9 cellular contexts compared by ENCODE assay signal in genomic region chr10:50614444-50615137, GRCh38. TPM values are rescaled to one million over a fixed set of nuclear protein-coding genes. Genes with fewer than 3 reads are reported as not detected.
DNase-seq lines count a peak whose midpoint lies in the region; ATAC-seq and TF ChIP-seq lines count a peak whose summit lies in the region.
"Had no signal": no experiment of that assay in that cellular context is flagged by ENCODE, and none has a peak within 500 bp of the region (broad histone marks: within the 10 kb centered on the region; RNA-seq: fewer than 3 reads in every experiment).

No MANE protein-coding gene starts in this region.

- H3K9me3 Mint-ChIP-seq in WTC11 (no peaks in the 10 kb centered on the region), mesothelial cell of epicardium (no peaks in the 10 kb centered on the region)
- H3K9me3 Mint-ChIP-seq: T-helper 1 cell treated with Interleukin-12 subunit alpha and Interleukin-12 subunit beta and Interleukin-4 antibody, amounts not matched to agents 30 μg/mL and 1 μg/mL, for 36 hours had no signal

- peak; percentile 62 for TF ChIP-seq CTCF in WTC11 (IDR thresholded peaks at IDR 0.05)
- TF ChIP-seq CTCF in mesothelial cell of epicardium (IDR thresholded peaks at IDR 0.05; ENCODE audit: unreplicated experiment) = peak; percentile 39

- POLR2A ChIA-PET in WTC11 (lab: Charles Lee) = no interaction called here

- H3K27ac Mint-ChIP-seq in WTC11 = peak overlapping the region; percentile 82; the same call in 1 of the 2 replicates
- H3K27ac Mint-ChIP-seq in mesothelial cell of epicardium = no peak overlapping the region
- H3K27ac Mint-ChIP-seq: T-helper 1 cell treated with Interleukin-12 subunit alpha and Interleukin-12 subunit beta and Interleukin-4 antibody, amounts not matched to agents 30 μg/mL and 1 μg/mL, for 36 hours had no signal

- DNase-seq in NCI-H345 (lab: John Stamatoyannopoulos, UW) (peak; percentile 11), NCI-H345 treated with DMSO at 0.1 percent for 48 hours (lab: John Stamatoyannopoulos, UW; ENCODE audit: unreplicated experiment) (no peak), WTC11 (ENCODE audit: low spot score) (peak; percentile 53), mesothelial cell of epicardium (ENCODE audit: low spot score in 2 of 2, unreplicated experiment in 2 of 2) (no peak), KG1 (lab: John Stamatoyannopoulos, UW) (no peak), AG20443 (ENCODE audit: low spot score) (no peak)
- DNase-seq in stimulated activated CD4-positive, alpha-beta T cell treated with anti-CD3 and anti-CD28 coated beads, Interleukin-12 subunit alpha, Interleukin-12 subunit beta, amount 100 ng/mL, for 4 hours = no peak

- ATAC-seq in HG02973 (IDR thresholded peaks at IDR 0.05; ENCODE audit: unreplicated experiment) (peak; percentile 44), WTC11 (peak; percentile 86)

- CTCF ChIA-PET in WTC11 (lab: Charles Lee) = interaction anchor here (0.6 to 1.8 kb wide), 9 partner anchors 10 to 113 kb away, joined by 3 to 6 read pairs (median 3); no protein-coding TSS in a partner anchor

- H3K27me3 Mint-ChIP-seq in WTC11 (ENCODE audit: low read depth) (no peaks in the 10 kb centered on the region), mesothelial cell of epicardium (ENCODE audit: low read depth) (no peaks in the 10 kb centered on the region)

- H3K36me3 Mint-ChIP-seq in WTC11 (no peaks in the 10 kb centered on the region), mesothelial cell of epicardium (no peaks in the 10 kb centered on the region)

- no peak overlapping the region for H3K4me3 Mint-ChIP-seq in WTC11
- no peak overlapping the region for H3K4me3 Mint-ChIP-seq in mesothelial cell of epicardium
- H3K4me3 Mint-ChIP-seq: T-helper 1 cell treated with Interleukin-12 subunit alpha and Interleukin-12 subunit beta and Interleukin-4 antibody, amounts not matched to agents 30 μg/mL and 1 μg/mL, for 36 hours had no signal

- peaks cover 75% of the 10 kb centered on the region for H3K4me1 Mint-ChIP-seq in WTC11
- H3K4me1 Mint-ChIP-seq in mesothelial cell of epicardium = peaks cover 25% of the 10 kb centered on the region

TF ChIP-seq in WTC11, 78 proteins besides CTCF, POLR2A, EP300 and RAD21:
- 0 out of 2 replicates have a peak, but pooled peaks have one; percentile 20 for TF ChIP-seq MAX (CRISPR knock-in tag; IDR thresholded peaks at IDR 0.05)
- TF ChIP-seq ZNF121 (CRISPR knock-in tag; IDR thresholded peaks at IDR 0.05) = no peak

RNA-seq across cellular contexts. Expression of gene SGMS1, which starts 9.2 kb away (rescaled TPM):
- total RNA-seq in WTC11 (2021) = 12.4 to 14.0 TPM (median 13.2 TPM) in 3 replicates
- total RNA-seq in mesothelial cell of epicardium = 14.9 to 17.5 TPM (median 16.8 TPM) in 3 replicates

Comparison
In these comparisons a context has a peak if more than half of its experiments do, and no peak if none do; other contexts are left out.
1. DNase-seq: peak in NCI-H345 (single experiment) and WTC11 (single experiment); none in NCI-H345 treated with DMSO at 0.1 percent for 48 hours (single experiment), mesothelial cell of epicardium (0 of 2), KG1 (single experiment), AG20443 (single experiment) and stimulated activated CD4-positive, alpha-beta T cell treated with anti-CD3 and anti-CD28 coated beads, Interleukin-12 subunit alpha, Interleukin-12 subunit beta, amount 100 ng/mL, for 4 hours (single experiment).